ENCODE assay signal across 1 cellular context in the genomic region with DNA sequence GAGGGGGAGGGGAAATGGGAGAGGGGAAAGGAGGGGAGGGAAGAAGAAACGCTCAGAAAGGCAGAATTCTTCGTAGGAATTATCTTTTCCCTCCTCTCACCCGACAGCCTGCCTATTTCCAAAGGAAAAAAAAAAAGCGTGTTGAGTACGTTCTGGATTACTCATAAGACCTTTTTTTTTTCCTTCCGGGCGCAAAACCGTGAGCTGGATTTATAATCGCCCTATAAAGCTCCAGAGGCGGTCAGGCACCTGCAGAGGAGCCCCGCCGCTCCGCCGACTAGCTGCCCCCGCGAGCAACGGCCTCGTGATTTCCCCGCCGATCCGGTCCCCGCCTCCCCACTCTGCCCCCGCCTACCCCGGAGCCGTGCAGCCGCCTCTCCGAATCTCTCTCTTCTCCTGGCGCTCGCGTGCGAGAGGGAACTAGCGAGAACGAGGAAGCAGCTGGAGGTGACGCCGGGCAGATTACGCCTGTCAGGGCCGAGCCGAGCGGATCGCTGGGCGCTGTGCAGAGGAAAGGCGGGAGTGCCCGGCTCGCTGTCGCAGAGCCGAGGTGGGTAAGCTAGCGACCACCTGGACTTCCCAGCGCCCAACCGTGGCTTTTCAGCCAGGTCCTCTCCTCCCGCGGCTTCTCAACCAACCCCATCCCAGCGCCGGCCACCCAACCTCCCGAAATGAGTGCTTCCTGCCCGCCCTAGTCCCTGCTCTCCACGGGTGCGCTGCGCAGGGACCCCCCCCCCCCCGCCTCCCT.
TF ChIP-seq lines count a peak whose summit lies in the region.

Gene GAD1, plus strand, starts transcription at position 389 of the 748 bp plus-strand sequence. CDS start 1,705 bp downstream, outside the sequence.

TF ChIP-seq in K562, 482 proteins besides CTCF, POLR2A, EP300 and RAD21 (continued from another document and continues in another):
- TF ChIP-seq THAP12 (CRISPR knock-in tag; IDR thresholded peaks at IDR 0.05) (no peak), MTF1 (CRISPR knock-in tag; IDR thresholded peaks at IDR 0.05; ENCODE audit: borderline replicate concordance) (no peak), NUFIP1 (IDR thresholded peaks at IDR 0.05; ENCODE audit: partially characterized antibody) (no peak), PYGO2 (tag; IDR thresholded peaks at IDR 0.05) (no peak), MCM5 (IDR thresholded peaks at IDR 0.05; ENCODE audit: low read depth) (no peak), ZNF449 (CRISPR knock-in tag; IDR thresholded peaks at IDR 0.05) (no peak), ZNF384 (IDR thresholded peaks at IDR 0.05; ENCODE audit: low read depth, low read length) (peak; percentile 58; the same call in 1 of the 2 replicates), TRIM24 (IDR thresholded peaks at IDR 0.05) (0 out of 4 replicates have a peak, but pooled peaks of 1 of the 2 experiments have one; percentile 10), TCF7L2 (IDR thresholded peaks at IDR 0.05; ENCODE audit: low read depth, low read length) (no peak), ZFP30 (CRISPR knock-in tag; IDR thresholded peaks at IDR 0.05; ENCODE audit: borderline replicate concordance) (no peak), HDGF (IDR thresholded peaks at IDR 0.05) (no peak), PHTF2 (CRISPR knock-in tag; IDR thresholded peaks at IDR 0.05) (no peak), CCNT2 (IDR thresholded peaks at IDR 0.05; ENCODE audit: borderline replicate concordance, extremely low read depth, insufficient read length, low read depth, low read length) (no peak), TRIM28 (IDR thresholded peaks at IDR 0.05) (no peak), FOXJ3 (CRISPR knock-in tag; IDR thresholded peaks at IDR 0.05) (no peak), ZNF165 (CRISPR knock-in tag; IDR thresholded peaks at IDR 0.05; ENCODE audit: borderline replicate concordance) (no peak), MBD2 (IDR thresholded peaks at IDR 0.05; ENCODE audit: borderline replicate concordance, low read depth) (no peak), PHF20 (IDR thresholded peaks at IDR 0.05; ENCODE audit: partially characterized antibody) (no peak), SREBF1 (IDR thresholded peaks at IDR 0.05; ENCODE audit: borderline replicate concordance, low read depth, low read length) (no peak), XRCC4 (IDR thresholded peaks at IDR 0.05; ENCODE audit: extremely low read depth, insufficient read depth, insufficient read length) (no peak), EP400 (IDR thresholded peaks at IDR 0.05) (peak; percentile 26; the same call in 1 of the 2 replicates), RFX5 (IDR thresholded peaks at IDR 0.05; ENCODE audit: low read depth, low read length) (no peak), KLF13 (tag; IDR thresholded peaks at IDR 0.05; ENCODE audit: borderline replicate concordance, low read depth) (no peak), MTA1 (IDR thresholded peaks at IDR 0.05; ENCODE audit: borderline replicate concordance) (no peak), PRPF4 (IDR thresholded peaks at IDR 0.05; ENCODE audit: insufficient read depth, low read depth, low read length, poor library complexity, severe bottlenecking) (no peak), NCOA4 (IDR thresholded peaks at IDR 0.05; ENCODE audit: partially characterized antibody) (no peak), RBM39 (optimal IDR thresholded peaks at IDR 0.05; ENCODE audit: low read depth, low read length) (no peak), KLF16 (IDR thresholded peaks at IDR 0.05) (no peak), NCOA2 (IDR thresholded peaks at IDR 0.05; ENCODE audit: partially characterized antibody in 2 of 2) (no peak), CCAR2 (IDR thresholded peaks at IDR 0.05; ENCODE audit: low read depth, low read length) (no peak), SIN3B (IDR thresholded peaks at IDR 0.05; ENCODE audit: low read depth) (no peak), SAFB2 (IDR thresholded peaks at IDR 0.05; ENCODE audit: borderline replicate concordance, low read depth, low read length, severe bottlenecking) (no peak), SP1 (CRISPR knock-in tag; IDR thresholded peaks at IDR 0.05) (peak; percentile 61), NR4A1 (CRISPR knock-in tag; IDR thresholded peaks at IDR 0.05) (no peak), NR4A1 (tag; IDR thresholded peaks at IDR 0.05) (no peak), SRSF9 (IDR thresholded peaks at IDR 0.05; ENCODE audit: borderline replicate concordance, low read depth, low read length) (no peak), ZBTB2 (IDR thresholded peaks at IDR 0.05) (no peak; the same call in 1 of the 2 replicates), XRCC3 (IDR thresholded peaks at IDR 0.05) (no peak)
- TF ChIP-seq, protein P1, sequence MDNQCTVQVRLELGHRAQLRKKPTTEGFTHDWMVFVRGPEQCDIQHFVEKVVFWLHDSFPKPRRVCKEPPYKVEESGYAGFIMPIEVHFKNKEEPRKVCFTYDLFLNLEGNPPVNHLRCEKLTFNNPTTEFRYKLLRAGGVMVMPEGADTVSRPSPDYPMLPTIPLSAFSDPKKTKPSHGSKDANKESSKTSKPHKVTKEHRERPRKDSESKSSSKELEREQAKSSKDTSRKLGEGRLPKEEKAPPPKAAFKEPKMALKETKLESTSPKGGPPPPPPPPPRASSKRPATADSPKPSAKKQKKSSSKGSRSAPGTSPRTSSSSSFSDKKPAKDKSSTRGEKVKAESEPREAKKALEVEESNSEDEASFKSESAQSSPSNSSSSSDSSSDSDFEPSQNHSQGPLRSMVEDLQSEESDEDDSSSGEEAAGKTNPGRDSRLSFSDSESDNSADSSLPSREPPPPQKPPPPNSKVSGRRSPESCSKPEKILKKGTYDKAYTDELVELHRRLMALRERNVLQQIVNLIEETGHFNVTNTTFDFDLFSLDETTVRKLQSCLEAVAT (IDR thresholded peaks at IDR 0.05) = no peak
- TF ChIP-seq, protein P2, sequence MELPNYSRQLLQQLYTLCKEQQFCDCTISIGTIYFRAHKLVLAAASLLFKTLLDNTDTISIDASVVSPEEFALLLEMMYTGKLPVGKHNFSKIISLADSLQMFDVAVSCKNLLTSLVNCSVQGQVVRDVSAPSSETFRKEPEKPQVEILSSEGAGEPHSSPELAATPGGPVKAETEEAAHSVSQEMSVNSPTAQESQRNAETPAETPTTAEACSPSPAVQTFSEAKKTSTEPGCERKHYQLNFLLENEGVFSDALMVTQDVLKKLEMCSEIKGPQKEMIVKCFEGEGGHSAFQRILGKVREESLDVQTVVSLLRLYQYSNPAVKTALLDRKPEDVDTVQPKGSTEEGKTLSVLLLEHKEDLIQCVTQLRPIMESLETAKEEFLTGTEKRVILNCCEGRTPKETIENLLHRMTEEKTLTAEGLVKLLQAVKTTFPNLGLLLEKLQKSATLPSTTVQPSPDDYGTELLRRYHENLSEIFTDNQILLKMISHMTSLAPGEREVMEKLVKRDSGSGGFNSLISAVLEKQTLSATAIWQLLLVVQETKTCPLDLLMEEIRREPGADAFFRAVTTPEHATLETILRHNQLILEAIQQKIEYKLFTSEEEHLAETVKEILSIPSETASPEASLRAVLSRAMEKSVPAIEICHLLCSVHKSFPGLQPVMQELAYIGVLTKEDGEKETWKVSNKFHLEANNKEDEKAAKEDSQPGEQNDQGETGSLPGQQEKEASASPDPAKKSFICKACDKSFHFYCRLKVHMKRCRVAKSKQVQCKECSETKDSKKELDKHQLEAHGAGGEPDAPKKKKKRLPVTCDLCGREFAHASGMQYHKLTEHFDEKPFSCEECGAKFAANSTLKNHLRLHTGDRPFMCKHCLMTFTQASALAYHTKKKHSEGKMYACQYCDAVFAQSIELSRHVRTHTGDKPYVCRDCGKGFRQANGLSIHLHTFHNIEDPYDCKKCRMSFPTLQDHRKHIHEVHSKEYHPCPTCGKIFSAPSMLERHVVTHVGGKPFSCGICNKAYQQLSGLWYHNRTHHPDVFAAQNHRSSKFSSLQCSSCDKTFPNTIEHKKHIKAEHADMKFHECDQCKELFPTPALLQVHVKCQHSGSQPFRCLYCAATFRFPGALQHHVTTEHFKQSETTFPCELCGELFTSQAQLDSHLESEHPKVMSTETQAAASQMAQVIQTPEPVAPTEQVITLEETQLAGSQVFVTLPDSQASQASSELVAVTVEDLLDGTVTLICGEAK (IDR thresholded peaks at IDR 0.05) = no peak
- TF ChIP-seq, protein P2 (CRISPR knock-in tag; IDR thresholded peaks at IDR 0.05) = no peak
- TF ChIP-seq, protein P3, sequence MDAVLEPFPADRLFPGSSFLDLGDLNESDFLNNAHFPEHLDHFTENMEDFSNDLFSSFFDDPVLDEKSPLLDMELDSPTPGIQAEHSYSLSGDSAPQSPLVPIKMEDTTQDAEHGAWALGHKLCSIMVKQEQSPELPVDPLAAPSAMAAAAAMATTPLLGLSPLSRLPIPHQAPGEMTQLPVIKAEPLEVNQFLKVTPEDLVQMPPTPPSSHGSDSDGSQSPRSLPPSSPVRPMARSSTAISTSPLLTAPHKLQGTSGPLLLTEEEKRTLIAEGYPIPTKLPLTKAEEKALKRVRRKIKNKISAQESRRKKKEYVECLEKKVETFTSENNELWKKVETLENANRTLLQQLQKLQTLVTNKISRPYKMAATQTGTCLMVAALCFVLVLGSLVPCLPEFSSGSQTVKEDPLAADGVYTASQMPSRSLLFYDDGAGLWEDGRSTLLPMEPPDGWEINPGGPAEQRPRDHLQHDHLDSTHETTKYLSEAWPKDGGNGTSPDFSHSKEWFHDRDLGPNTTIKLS (IDR thresholded peaks at IDR 0.05; ENCODE audit: borderline replicate concordance, low read depth) = no peak
- TF ChIP-seq, protein P4, sequence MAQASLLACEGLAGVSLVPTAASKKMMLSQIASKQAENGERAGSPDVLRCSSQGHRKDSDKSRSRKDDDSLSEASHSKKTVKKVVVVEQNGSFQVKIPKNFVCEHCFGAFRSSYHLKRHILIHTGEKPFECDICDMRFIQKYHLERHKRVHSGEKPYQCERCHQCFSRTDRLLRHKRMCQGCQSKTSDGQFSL (CRISPR knock-in tag; IDR thresholded peaks at IDR 0.05) = peak; percentile 72; the same call in 1 of the 2 replicates
- TF ChIP-seq, protein P4 (tag; IDR thresholded peaks at IDR 0.05) = no peak
- TF ChIP-seq, protein P5, sequence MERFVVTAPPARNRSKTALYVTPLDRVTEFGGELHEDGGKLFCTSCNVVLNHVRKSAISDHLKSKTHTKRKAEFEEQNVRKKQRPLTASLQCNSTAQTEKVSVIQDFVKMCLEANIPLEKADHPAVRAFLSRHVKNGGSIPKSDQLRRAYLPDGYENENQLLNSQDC (CRISPR knock-in tag; IDR thresholded peaks at IDR 0.05) = no peak
